ENCODE assay signal across 14 cellular contexts in genomic region chr5:139700711-139701693, GRCh38. TPM values are rescaled to one million over a fixed set of nuclear protein-coding genes. Genes with fewer than 3 reads are reported as not detected.
DNase-seq lines count a peak whose midpoint lies in the region; ATAC-seq, FAIRE-seq and TF ChIP-seq lines count a peak whose summit lies in the region.
"Had no signal": no experiment of that assay in that cellular context is flagged by ENCODE, and none has a peak within 500 bp of the region (broad histone marks: within the 10 kb centered on the region; RNA-seq: fewer than 3 reads in every experiment).

No MANE protein-coding gene starts in this region.

- no peaks in the 10 kb centered on the region for H3K79me2 ChIP-seq in GM12878 (ENCODE audit: control insufficient read depth, insufficient read depth, low read length)

- no peak overlapping the region for H2AFZ ChIP-seq in GM12878 (ENCODE audit: control insufficient read depth, low read depth, low read length)

- WGBS in GM12878 (ENCODE audit: insufficient coverage, insufficient replicate concordance, low lambda C conversion rate, missing lambda C conversion rate): 19% methylated on average over 23 of the region's 25 CpGs

- no peak overlapping the region for H3K9ac ChIP-seq in GM12878 (ENCODE audit: control insufficient read depth, insufficient read depth, low read length)

- no peaks in the 10 kb centered on the region for H4K20me1 ChIP-seq in GM12878 (ENCODE audit: control insufficient read depth, insufficient read depth)

- no peaks in the 10 kb centered on the region for H3K36me3 Mint-ChIP-seq in IgD-negative memory B cell
- H3K36me3 Mint-ChIP-seq in naive B cell: no peaks in the 10 kb centered on the region
- H3K36me3 Mint-ChIP-seq in activated T-cell treated with anti-CD3 and anti-CD28 coated beads, Interleukin-2, amount 50 U/mL, for 24 hours (ENCODE audit: low read depth): no peaks in the 10 kb centered on the region
- H3K36me3 Mint-ChIP-seq: activated naive CD4-positive, alpha-beta T cell treated with anti-CD3 and anti-CD28 coated beads, Interleukin-2, amount 50 U/mL, for 72 hours had no signal

- CTCF ChIA-PET in GM12878 (lab: Yijun Ruan, JAX): interaction anchor here (0.6 to 5.2 kb wide), 13 partner anchors 9 to 1216 kb away, joined by 3 to 67 read pairs (median 6); no protein-coding TSS in a partner anchor

- no peaks in the 10 kb centered on the region for H3K9me3 ChIP-seq in GM12878 (replicated peaks; ENCODE audit: control insufficient read depth, insufficient read depth, low read length)

- no peak overlapping the region for H3K4me3 ChIP-seq in GM12878

- in situ Hi-C loops in GM12878 (cut with MboI): no loop called here

- no peak for TF ChIP-seq CTCF in GM12878 (IDR thresholded peaks at IDR 0.05 in 2 of 3, conservative IDR thresholded peaks at IDR 0.05 in 1 of 3; ENCODE audit: control insufficient read depth in 2 of 3, extremely low read depth in 1 of 3, insufficient read depth in 1 of 3, low read depth in 3 of 3, low read length in 3 of 3)

- H3K36me3 ChIP-seq in GM12878 (ENCODE audit: control insufficient read depth in 2 of 2, insufficient read depth in 2 of 2, low read length in 1 of 2): no peaks in the 10 kb centered on the region

- H3K27ac Mint-ChIP-seq in IgD-negative memory B cell: peak overlapping the region in 2 of 3 donors; percentile 10 to 78
- H3K27ac Mint-ChIP-seq in naive B cell: peak overlapping the region in 2 of 6 donors; percentile 59 to 61
- no peak overlapping the region for H3K27ac Mint-ChIP-seq in activated T-cell treated with anti-CD3 and anti-CD28 coated beads, Interleukin-2, amount 50 U/mL, for 24 hours
- H3K27ac Mint-ChIP-seq: activated naive CD4-positive, alpha-beta T cell treated with anti-CD3 and anti-CD28 coated beads, Interleukin-2, amount 50 U/mL, for 72 hours had no signal

- POLR2A ChIA-PET in GM12878 (lab: Charles Lee): interaction anchor here (0.5 to 2.3 kb wide), 21 partner anchors 8 to 506 kb away, joined by 3 to 12 read pairs (median 4); partner anchors contain the start of gene CXXC5

- SMC1A ChIA-PET in GM12878 (lab: Charles Lee; ENCODE audit: uncharacterized antibody, unreplicated experiment): interaction anchor here (0.6 to 4.4 kb wide), 19 partner anchors 7 to 77 kb away, joined by 3 to 37 read pairs (median 6); no protein-coding TSS in a partner anchor

- peak overlapping the region in 2 of 4 donors; percentile 54 to 63 for H3K4me3 Mint-ChIP-seq in IgD-negative memory B cell
- H3K4me3 Mint-ChIP-seq in naive B cell: peak overlapping the region; percentile 20 to 84 (median 62)
- no peak overlapping the region for H3K4me3 Mint-ChIP-seq in activated T-cell treated with anti-CD3 and anti-CD28 coated beads, Interleukin-2, amount 50 U/mL, for 24 hours

- TF ChIP-seq EP300 in GM12878 (IDR thresholded peaks at IDR 0.05; ENCODE audit: borderline replicate concordance in 1 of 2, control insufficient read depth in 1 of 2, low read depth in 2 of 2, low read length in 2 of 2): no peak

- H3K4me1 ChIP-seq in GM12878 (ENCODE audit: control insufficient read depth, insufficient read depth, low read length): peaks cover 12% of the 10 kb centered on the region

- ATAC-seq in GM12878 (peak; percentile 51), naive B cell (ENCODE audit: low read depth in 2 of 2) (peak; percentile 35 to 48), GM19035 (IDR thresholded peaks at IDR 0.05; ENCODE audit: unreplicated experiment) (no peak)
- ATAC-seq: activated naive CD4-positive, alpha-beta T cell treated with anti-CD3 and anti-CD28 coated beads, Interleukin-2, amount 50 U/mL, for 72 hours; left ventricle myocardium superior had no signal

- no peak for FAIRE-seq in GM12878 (lab: Jason Lieb, UNC)

- no peak overlapping the region for H3K27ac ChIP-seq in GM12878 (ENCODE audit: control insufficient read depth, insufficient read depth)
- H3K27ac ChIP-seq: C4-2B had no signal

- H3K27me3 Mint-ChIP-seq in IgD-negative memory B cell: peaks cover 36% of the 10 kb centered on the region
- peaks cover 10 to 46% (median 34%) of the 10 kb centered on the region in 3 donors for H3K27me3 Mint-ChIP-seq in naive B cell
- peaks cover 40% of the 10 kb centered on the region for H3K27me3 Mint-ChIP-seq in activated T-cell treated with anti-CD3 and anti-CD28 coated beads, Interleukin-2, amount 50 U/mL, for 24 hours

- H3K4me2 ChIP-seq in GM12878 (ENCODE audit: control insufficient read depth, insufficient read depth): no peak overlapping the region

- H3K4me1 Mint-ChIP-seq in IgD-negative memory B cell (peaks cover 20 to 27% (median 23%) of the 10 kb centered on the region in 3 donors), naive B cell (peaks cover 39 to 63% (median 57%) of the 10 kb centered on the region in 3 donors)
- H3K4me1 Mint-ChIP-seq in activated T-cell treated with anti-CD3 and anti-CD28 coated beads, Interleukin-2, amount 50 U/mL, for 24 hours (ENCODE audit: low read depth): peaks cover 35% of the 10 kb centered on the region

- H3K9me3 Mint-ChIP-seq in IgD-negative memory B cell: no peaks in the 10 kb centered on the region
- peaks cover 0 to 2% (median 0%) of the 10 kb centered on the region in 7 donors for H3K9me3 Mint-ChIP-seq in naive B cell
- no peaks in the 10 kb centered on the region for H3K9me3 Mint-ChIP-seq in activated T-cell treated with anti-CD3 and anti-CD28 coated beads, Interleukin-2, amount 50 U/mL, for 24 hours
- H3K9me3 Mint-ChIP-seq: activated naive CD4-positive, alpha-beta T cell treated with anti-CD3 and anti-CD28 coated beads, Interleukin-2, amount 50 U/mL, for 72 hours had no signal

- DNase-seq in CMK (ENCODE audit: low read depth): peak; percentile 89
- no peak for DNase-seq in GM12878 (ENCODE audit: low read depth, low spot score)
- peak; percentile 51 for DNase-seq in naive B cell
- DNase-seq in NOMO-1 treated with dmso at 0.1 percent for 144 hours (lab: John Stamatoyannopoulos, UW; ENCODE audit: unreplicated experiment): no peak
- DNase-seq in posterior vena cava (ENCODE audit: low spot score): no peak
- no peak for DNase-seq in activated T-cell treated with anti-CD3 and anti-CD28 coated beads, Interleukin-2, amount 50 U/mL, for 24 hours
- DNase-seq: left ventricle myocardium superior; NCI-H510A treated with DMSO at 0.1 percent for 48 hours; stimulated activated CD4-positive, alpha-beta T cell treated with anti-CD3 and anti-CD28 coated beads, Interleukin-15, amount 100 ng/mL, for 24 hours; substantia nigra had no signal

- no TSS peak for BruUV-seq in GM12878 (replicated peaks; lab: Mats Ljungman, UMichigan)

- no peak for TF ChIP-seq POLR2A in GM12878 (IDR thresholded peaks at IDR 0.05; ENCODE audit: low read depth, low read length)

- RAD21 ChIA-PET in GM12878 (lab: Charles Lee; ENCODE audit: unreplicated experiment): interaction anchor here (0.7 to 4.6 kb wide), 25 partner anchors 8 to 136 kb away, joined by 3 to 48 read pairs (median 4); no protein-coding TSS in a partner anchor

- no peak for TF ChIP-seq RAD21 in GM12878 (IDR thresholded peaks at IDR 0.05; ENCODE audit: insufficient read depth, low read depth, low read length)

- peaks cover 1 to 3% of the 10 kb centered on the region in 2 experiments; a peak in 2 of 4 replicates for H3K27me3 ChIP-seq in GM12878 (replicated peaks in 1 of 2; ENCODE audit: control insufficient read depth in 2 of 2, insufficient read depth in 2 of 2, low read length in 1 of 2)

- intact Hi-C loops in GM12878 (cut with micrococcal nuclease; ENCODE audit: unreplicated experiment) (no loop called here), posterior vena cava (cut with DNase I) (no loop called here)

TF ChIP-seq in GM12878, 131 proteins besides CTCF, POLR2A, EP300 and RAD21 (continues in another document):
- TF ChIP-seq NR2F1 (conservative IDR thresholded peaks at IDR 0.05): peak; percentile 39; the same call in 1 of the 2 replicates
- peak; percentile 64; the same call in 1 of the 2 replicates for TF ChIP-seq DPF2 (IDR thresholded peaks at IDR 0.05)
- peak; percentile 5 for TF ChIP-seq E4F1 (IDR thresholded peaks at IDR 0.05; ENCODE audit: borderline replicate concordance, partially characterized antibody)
- no peak for TF ChIP-seq ZNF274 (IDR thresholded peaks at IDR 0.05; ENCODE audit: insufficient read depth, insufficient read length)

RNA-seq across cellular contexts. Expression of gene CXXC5, which starts 52.9 kb away (rescaled TPM):
- polyA plus RNA-seq in IgD-negative memory B cell (447 TPM), GM12878 (2011; rRNA removed) (55.4 and 57.5 TPM in 2 replicates), GM12878 (2014; fragmentation: Illumina TruSeq; extraction: Trizol) (25.6 and 36.0 TPM in 2 replicates), GM12878 (2014; fragmentation: Nextera tagmentation; extraction: Ambion mirVana) (1 to 10 TPM; 1.8 to 6.0 TPM), GM12878 (2014; rRNA removed) (59.1 and 68.6 TPM in 2 replicates), GM12878 (2016; fragmentation: Nextera tagmentation; extraction: Ambion mirVana) (10 to 100 TPM; 33.8 to 45.4 TPM), naive B cell (ENCODE audit: low read depth in 6 of 6) (100 to 1,000 TPM; 351 to 547 (median 399) TPM)
- total RNA-seq in GM12878 (2013; cell fraction: nucleolus; rRNA removed): 37.6 and 40.4 TPM in 2 replicates
- total RNA-seq in GM12878 (2014; rRNA removed) (71.4 and 90.8 TPM in 2 replicates), GM12878 (2014; rRNA removed; fragmentation: Illumina TruSeq; extraction: Trizol) (24.9 and 26.8 TPM in 2 replicates), GM12878 (2021) (64.2 and 64.4 TPM in 2 replicates), posterior vena cava (10 to 100 TPM; 48.9 to 49.1 TPM)
- polyA plus RNA-seq in GM12878 (2011; ENCODE audit: low read depth): 17.9 TPM
- polyA plus RNA-seq in GM12878 (2011; cell fraction: cytosol; rRNA removed): 54.8 and 79.5 TPM in 2 replicates
- 43.4 and 55.0 TPM in 2 replicates for polyA plus RNA-seq in GM12878 (2011; cell fraction: nucleus; rRNA removed)
- 31.3 and 43.2 TPM in 2 replicates for polyA plus RNA-seq in GM12878 (2012)
- 32.3 and 76.6 TPM in 2 replicates for polyA minus RNA-seq in GM12878 (2011; rRNA and poly(A)+ RNA removed)
- 19.3 and 41.6 TPM in 2 replicates for polyA minus RNA-seq in GM12878 (2011; cell fraction: cytosol; rRNA and poly(A)+ RNA removed)
- polyA minus RNA-seq in GM12878 (2011; cell fraction: nucleus; rRNA and poly(A)+ RNA removed): 25.8 and 43.7 TPM in 2 replicates

Comparison
In these comparisons a context has a peak if more than half of its experiments do, and no peak if none do; other contexts are left out.
1. DNase-seq: peak in CMK (single experiment) and naive B cell (single experiment); none in GM12878 (single experiment), NOMO-1 treated with dmso at 0.1 percent for 144 hours (single experiment), posterior vena cava (single experiment) and activated T-cell treated with anti-CD3 and anti-CD28 coated beads, Interleukin-2, amount 50 U/mL, for 24 hours (single experiment).